ENCODE assay signal across 1 cellular context in genomic region chr6:109446072-109446471, GRCh38.
TF ChIP-seq lines count a peak whose summit lies in the region.

No MANE protein-coding gene starts in this region.

TF ChIP-seq in WTC11, 78 proteins besides CTCF, POLR2A, EP300 and RAD21 (continued from another document):
- TF ChIP-seq PRDM15 (CRISPR knock-in tag; IDR thresholded peaks at IDR 0.05) (no peak), ZNF232 (CRISPR knock-in tag; IDR thresholded peaks at IDR 0.05) (no peak), ZSCAN18 (CRISPR knock-in tag; IDR thresholded peaks at IDR 0.05) (no peak), ZNF317 (CRISPR knock-in tag; IDR thresholded peaks at IDR 0.05; ENCODE audit: borderline replicate concordance, low read depth) (no peak), ESRRA (CRISPR knock-in tag; IDR thresholded peaks at IDR 0.05; ENCODE audit: borderline replicate concordance) (no peak), FOXJ3 (CRISPR knock-in tag; IDR thresholded peaks at IDR 0.05; ENCODE audit: borderline replicate concordance) (no peak), ZNF423 (CRISPR knock-in tag; IDR thresholded peaks at IDR 0.05) (no peak), E2F4 (CRISPR knock-in tag; IDR thresholded peaks at IDR 0.05; ENCODE audit: borderline replicate concordance, low read depth) (no peak), STAT6 (CRISPR knock-in tag; conservative IDR thresholded peaks at IDR 0.05; ENCODE audit: low read depth) (no peak), ZBTB21 (CRISPR knock-in tag; IDR thresholded peaks at IDR 0.05; ENCODE audit: borderline replicate concordance) (no peak), TEAD4 (CRISPR knock-in tag; IDR thresholded peaks at IDR 0.05) (no peak), ATF3 (CRISPR knock-in tag; conservative IDR thresholded peaks at IDR 0.05) (no peak), ZNF219 (CRISPR knock-in tag; IDR thresholded peaks at IDR 0.05; ENCODE audit: borderline replicate concordance) (no peak)
